8 cellular contexts compared by ENCODE assay signal in the genomic region with DNA sequence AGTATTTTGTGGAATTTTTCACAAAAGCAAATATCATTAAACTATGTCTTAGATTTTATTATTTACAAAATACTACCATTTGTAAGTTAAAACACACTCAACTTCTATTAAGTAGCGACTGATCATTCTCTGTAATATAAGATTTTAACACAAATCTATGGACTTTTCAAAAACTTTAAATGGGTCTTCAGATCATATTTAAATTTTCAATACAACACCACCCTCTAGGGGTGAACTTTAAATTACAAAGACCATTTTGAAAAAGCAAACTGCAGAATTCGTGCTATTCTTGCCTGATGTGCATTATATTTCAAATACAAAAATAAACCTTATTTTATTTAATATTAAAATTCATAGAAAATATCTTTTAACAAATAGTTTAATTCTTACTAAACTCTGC. TPM values are rescaled to one million over a fixed set of nuclear protein-coding genes. Genes with fewer than 3 reads are reported as not detected.
DNase-seq lines count a peak whose midpoint lies in the region; ATAC-seq and TF ChIP-seq lines count a peak whose summit lies in the region.

No MANE protein-coding gene starts in this region.

- peaks cover 4% of the 10 kb centered on the region for H3K4me1 Mint-ChIP-seq in CD4-positive, alpha-beta T cell (ENCODE audit: low read depth)
- H3K4me1 Mint-ChIP-seq in MCF 10A (ENCODE audit: insufficient read depth, unreplicated experiment): no peaks in the 10 kb centered on the region

- H3K27me3 ChIP-seq in CD4-positive, alpha-beta T cell (ENCODE audit: control insufficient read depth, insufficient read depth, low read length): no peaks in the 10 kb centered on the region

- no peaks in the 10 kb centered on the region for H3K9me3 Mint-ChIP-seq in CD4-positive, alpha-beta T cell
- H3K9me3 Mint-ChIP-seq in MCF 10A (ENCODE audit: unreplicated experiment): no peaks in the 10 kb centered on the region

- POLR2A ChIA-PET in CD4-positive, alpha-beta T cell (lab: Charles Lee): interaction anchor here (1.6 kb wide), 1 partner anchor 9 kb away, joined by 4 read pairs; a partner anchor contains a TSS
- POLR2A ChIA-PET in MCF 10A (lab: Yijun Ruan, JAX): interaction anchor here (0.9 to 1.3 kb wide), 2 partner anchors 9 to 266 kb away, joined by 5 read pairs; no protein-coding TSS in a partner anchor

- no peaks in the 10 kb centered on the region for H3K9me3 ChIP-seq in CD4-positive, alpha-beta T cell (ENCODE audit: control insufficient read depth, low read length)

- no peaks in the 10 kb centered on the region for H3K27me3 Mint-ChIP-seq in CD4-positive, alpha-beta T cell
- H3K27me3 Mint-ChIP-seq in MCF 10A (ENCODE audit: insufficient read depth, unreplicated experiment): no peaks in the 10 kb centered on the region

- no peak for DNase-seq in CD4-positive, alpha-beta T cell
- DNase-seq in M059J (ENCODE audit: low read depth): peak; percentile 30
- peak; percentile 36 for DNase-seq in MCF 10A (ENCODE audit: unreplicated experiment)
- DNase-seq in midbrain (lab: John Stamatoyannopoulos, UW): peak; percentile 55
- no peak for DNase-seq in ecto neural progenitor cell (ENCODE audit: low spot score)

- no peak overlapping the region for H3K27ac ChIP-seq in CD4-positive, alpha-beta T cell (ENCODE audit: low read depth, low read length)

- H3K4me3 Mint-ChIP-seq in CD4-positive, alpha-beta T cell: no peak overlapping the region
- no peak overlapping the region for H3K4me3 Mint-ChIP-seq in MCF 10A (ENCODE audit: unreplicated experiment)

- ATAC-seq in CD4-positive, alpha-beta T cell (ENCODE audit: poor library complexity): no peak
- ATAC-seq in GM21528 (IDR thresholded peaks at IDR 0.05; ENCODE audit: low FRiP score, unreplicated experiment) (no peak), GM19023 (IDR thresholded peaks at IDR 0.05; ENCODE audit: unreplicated experiment) (no peak), HG03342 (IDR thresholded peaks at IDR 0.05; ENCODE audit: unreplicated experiment) (no peak)

- CTCF ChIA-PET in CD4-positive, alpha-beta T cell (lab: Charles Lee): interaction anchor here (0.7 to 4.0 kb wide), 3 partner anchors 273 to 415 kb away, joined by 3 to 16 read pairs (median 3); no protein-coding TSS in a partner anchor
- CTCF ChIA-PET in MCF 10A (lab: Yijun Ruan, JAX): interaction anchor here (0.6 to 3.8 kb wide), 16 partner anchors 8 to 1073 kb away, joined by 3 to 20 read pairs (median 4); no protein-coding TSS in a partner anchor

- intact Hi-C loops in CD4-positive, alpha-beta T cell (cut with DNase I, micrococcal nuclease): loop anchor here (1.0 to 5.0 kb wide), 7 partner anchors 151 to 895 kb away; no protein-coding TSS in a partner anchor
- intact Hi-C loops in MCF 10A (cut with micrococcal nuclease): loop anchor here (1.0 to 5.0 kb wide), 3 partner anchors 65 to 315 kb away; no protein-coding TSS in a partner anchor

- BruUV-seq in MCF 10A (replicated peaks; lab: Mats Ljungman, UMichigan): no TSS peak

- no peak overlapping the region for H3K27ac Mint-ChIP-seq in CD4-positive, alpha-beta T cell
- no peak overlapping the region for H3K27ac Mint-ChIP-seq in MCF 10A (ENCODE audit: low read depth, unreplicated experiment)

- H3K36me3 Mint-ChIP-seq in CD4-positive, alpha-beta T cell (ENCODE audit: low read depth): no peaks in the 10 kb centered on the region
- peaks cover under 1% of the 10 kb centered on the region for H3K36me3 Mint-ChIP-seq in MCF 10A (ENCODE audit: insufficient read depth, unreplicated experiment)

- peak; percentile 77 for TF ChIP-seq CTCF in CD4-positive, alpha-beta T cell (IDR thresholded peaks at IDR 0.05)
- TF ChIP-seq CTCF in MCF 10A (IDR thresholded peaks at IDR 0.05; ENCODE audit: unreplicated experiment): peak; percentile 46

RNA-seq across cellular contexts. Expression of a gene that starts 8.2 kb away (rescaled TPM):
- total RNA-seq in CD4-positive, alpha-beta T cell: 10 to 100 TPM; 10.5 to 11.3 TPM
- total RNA-seq in M059J (2014; rRNA removed; shearing (Covaris generic)): 28.9 and 36.1 TPM in 2 replicates
- 31.3 and 31.7 TPM in 2 replicates for total RNA-seq in MCF 10A (2022)

Comparison
In these comparisons a context has a peak if more than half of its experiments do, and no peak if none do; other contexts are left out.
1. DNase-seq: peak in M059J (single experiment), MCF 10A (single experiment) and midbrain (single experiment); none in CD4-positive, alpha-beta T cell (0 of 10) and ecto neural progenitor cell (single experiment).